15 cellular contexts compared by ENCODE assay signal in genomic region chr11:2510626-2511402, GRCh38.
DNase-seq lines count a peak whose midpoint lies in the region; ATAC-seq and TF ChIP-seq lines count a peak whose summit lies in the region.
"Had no signal": no experiment of that assay in that cellular context is flagged by ENCODE, and none has a peak within 500 bp of the region (broad histone marks: within the 10 kb centered on the region; RNA-seq: fewer than 3 reads in every experiment).

No MANE protein-coding gene starts in this region.

- H3K4me3 ChIP-seq in dorsolateral prefrontal cortex (no peak overlapping the region), lung (no peak overlapping the region), upper lobe of left lung (no peak overlapping the region)
- H3K4me3 ChIP-seq: breast epithelium had no signal

- H3K27me3 ChIP-seq in dorsolateral prefrontal cortex (peaks cover 0 to 20% (median 0%) of the 10 kb centered on the region in 45 donors), lung (ENCODE audit: control insufficient read depth, insufficient read depth) (no peaks in the 10 kb centered on the region), upper lobe of left lung (no peaks in the 10 kb centered on the region)
- H3K27me3 ChIP-seq: breast epithelium had no signal

- H3K36me3 ChIP-seq in lung (ENCODE audit: control insufficient read depth in 2 of 2, insufficient read depth in 2 of 2, low read length in 2 of 2) (no peaks in the 10 kb centered on the region), upper lobe of left lung (no peaks in the 10 kb centered on the region)
- H3K36me3 ChIP-seq: breast epithelium had no signal

- no peaks in the 10 kb centered on the region for H3K9me3 ChIP-seq in lung (ENCODE audit: control insufficient read depth in 2 of 2, insufficient read depth in 1 of 2, low read length in 1 of 2)
- H3K9me3 ChIP-seq in upper lobe of left lung = no peaks in the 10 kb centered on the region
- H3K9me3 ChIP-seq: breast epithelium had no signal

- peaks cover 13% of the 10 kb centered on the region for H3K4me1 Mint-ChIP-seq in activated naive CD8-positive, alpha-beta T cell treated with anti-CD3 and anti-CD28 coated beads, Interleukin-2, amount 10 ng/mL, durations not matched to agents 7 days and 5 days
- no peaks in the 10 kb centered on the region for H3K4me1 Mint-ChIP-seq in activated naive CD8-positive, alpha-beta T cell treated with anti-CD3 and anti-CD28 coated beads, Interleukin-2, amount 50 U/mL, for 24 hours

- H3K27ac Mint-ChIP-seq in activated naive CD8-positive, alpha-beta T cell treated with anti-CD3 and anti-CD28 coated beads, Interleukin-2, amount 10 ng/mL, durations not matched to agents 7 days and 5 days = peak overlapping the region; percentile 31
- H3K27ac Mint-ChIP-seq in activated naive CD8-positive, alpha-beta T cell treated with anti-CD3 and anti-CD28 coated beads, Interleukin-2, amount 50 U/mL, for 24 hours = no peak overlapping the region
- H3K27ac Mint-ChIP-seq: nephron progenitor cell had no signal

- no peaks in the 10 kb centered on the region for H3K36me3 Mint-ChIP-seq in activated naive CD8-positive, alpha-beta T cell treated with anti-CD3 and anti-CD28 coated beads, Interleukin-2, amount 10 ng/mL, durations not matched to agents 7 days and 5 days
- H3K36me3 Mint-ChIP-seq in activated naive CD8-positive, alpha-beta T cell treated with anti-CD3 and anti-CD28 coated beads, Interleukin-2, amount 50 U/mL, for 24 hours (ENCODE audit: low read depth) = no peaks in the 10 kb centered on the region

- H3K27me3 Mint-ChIP-seq in activated naive CD8-positive, alpha-beta T cell treated with anti-CD3 and anti-CD28 coated beads, Interleukin-2, amount 10 ng/mL, durations not matched to agents 7 days and 5 days = no peaks in the 10 kb centered on the region
- no peaks in the 10 kb centered on the region for H3K27me3 Mint-ChIP-seq in activated naive CD8-positive, alpha-beta T cell treated with anti-CD3 and anti-CD28 coated beads, Interleukin-2, amount 50 U/mL, for 24 hours

- no peaks in the 10 kb centered on the region for H3K9me3 Mint-ChIP-seq in activated naive CD8-positive, alpha-beta T cell treated with anti-CD3 and anti-CD28 coated beads, Interleukin-2, amount 10 ng/mL, durations not matched to agents 7 days and 5 days
- H3K9me3 Mint-ChIP-seq in activated naive CD8-positive, alpha-beta T cell treated with anti-CD3 and anti-CD28 coated beads, Interleukin-2, amount 50 U/mL, for 24 hours = no peaks in the 10 kb centered on the region
- H3K9me3 Mint-ChIP-seq: nephron progenitor cell had no signal

- intact Hi-C loops in dorsolateral prefrontal cortex (cut with DNase I) = no loop called here

- no peak for TF ChIP-seq CTCF in dorsolateral prefrontal cortex (IDR thresholded peaks at IDR 0.05 in 54 of 56, conservative IDR thresholded peaks at IDR 0.05 in 2 of 56; ENCODE audit: low read depth in 1 of 56, partially characterized antibody in 56 of 56)
- TF ChIP-seq CTCF in lung (IDR thresholded peaks at IDR 0.05; ENCODE audit: control extremely low read depth, extremely low read depth) = no peak
- TF ChIP-seq CTCF in upper lobe of left lung (IDR thresholded peaks at IDR 0.05) = no peak

- no peak overlapping the region for H3K4me3 Mint-ChIP-seq in activated naive CD8-positive, alpha-beta T cell treated with anti-CD3 and anti-CD28 coated beads, Interleukin-2, amount 10 ng/mL, durations not matched to agents 7 days and 5 days
- H3K4me3 Mint-ChIP-seq in activated naive CD8-positive, alpha-beta T cell treated with anti-CD3 and anti-CD28 coated beads, Interleukin-2, amount 50 U/mL, for 24 hours = no peak overlapping the region
- H3K4me3 Mint-ChIP-seq: nephron progenitor cell had no signal

- H3K27ac ChIP-seq in dorsolateral prefrontal cortex (peak overlapping the region in 2 of 59 donors; percentile 13 to 46), lung (ENCODE audit: low read depth in 1 of 2, low read length in 1 of 2) (no peak overlapping the region), upper lobe of left lung (peak overlapping the region in 3 of 4 donors; percentile 34 to 52 (median 46))
- H3K27ac ChIP-seq: breast epithelium, epithelial cell of prostate had no signal

- POLR2A ChIA-PET in activated naive CD8-positive, alpha-beta T cell treated with anti-CD3 and anti-CD28 coated beads, Interleukin-2, amount 10 ng/mL, durations not matched to agents 7 days and 5 days (lab: Charles Lee) = no interaction called here

- ATAC-seq in activated naive CD8-positive, alpha-beta T cell treated with anti-CD3 and anti-CD28 coated beads, Interleukin-2, amount 10 ng/mL, durations not matched to agents 7 days and 5 days (ENCODE audit: low read depth) = no peak
- ATAC-seq in activated naive CD8-positive, alpha-beta T cell treated with anti-CD3 and anti-CD28 coated beads, Interleukin-2, amount 50 U/mL, for 24 hours = no peak
- ATAC-seq in lung (ENCODE audit: insufficient read depth, low FRiP score) (no peak), upper lobe of left lung (ENCODE audit: low FRiP score in 2 of 2) (peak in 1 of 2 donors; percentile 30), GM18867 (IDR thresholded peaks at IDR 0.05; ENCODE audit: unreplicated experiment) (no peak)

- TF ChIP-seq EP300 in upper lobe of left lung (IDR thresholded peaks at IDR 0.05) = no peak

- H3K4me1 ChIP-seq in lung (ENCODE audit: control insufficient read depth in 2 of 2, insufficient read depth in 2 of 2, low read length in 2 of 2) = peaks cover 0 to 14% of the 10 kb centered on the region in 2 donors
- peaks cover 15 to 37% (median 22%) of the 10 kb centered on the region in 4 donors for H3K4me1 ChIP-seq in upper lobe of left lung
- H3K4me1 ChIP-seq: breast epithelium had no signal

- WGBS in lung, 2 donors = 66 to 75% methylated on average over 16 of the region's 16 CpGs
- WGBS in upper lobe of left lung, 2 donors = 74 to 78% methylated on average over 15 to 16 of the region's 16 CpGs

- peak; percentile 17 for DNase-seq in activated naive CD8-positive, alpha-beta T cell treated with anti-CD3 and anti-CD28 coated beads, Interleukin-2, amount 10 ng/mL, durations not matched to agents 7 days and 5 days
- no peak for DNase-seq in activated naive CD8-positive, alpha-beta T cell treated with anti-CD3 and anti-CD28 coated beads, Interleukin-2, amount 50 U/mL, for 24 hours
- DNase-seq in dorsolateral prefrontal cortex (peak in 6 of 10 donors; percentile 6 to 39 (median 19)), lung (ENCODE audit: low spot score) (peak; percentile 17), upper lobe of left lung (peak; percentile 19 to 36), T1000 (lab: John Stamatoyannopoulos, UW) (no peak), DMS153 treated with DMSO at 0.1 percent for 48 hours (lab: John Stamatoyannopoulos, UW; ENCODE audit: unreplicated experiment) (no peak)
- DNase-seq: GF-D8, NCI-H1048, NCI-H510A, nephron progenitor cell, RPMI8226 had no signal

- TF ChIP-seq POLR2A in upper lobe of left lung (IDR thresholded peaks at IDR 0.05) = no peak

Comparison
In these comparisons a context has a peak if more than half of its experiments do, and no peak if none do; other contexts are left out.
1. DNase-seq: peak in activated naive CD8-positive, alpha-beta T cell treated with anti-CD3 and anti-CD28 coated beads, Interleukin-2, amount 10 ng/mL, durations not matched to agents 7 days and 5 days (single experiment), dorsolateral prefrontal cortex (6 of 10), lung (single experiment) and upper lobe of left lung (2 of 2); none in activated naive CD8-positive, alpha-beta T cell treated with anti-CD3 and anti-CD28 coated beads, Interleukin-2, amount 50 U/mL, for 24 hours (single experiment), T1000 (single experiment) and DMS153 treated with DMSO at 0.1 percent for 48 hours (single experiment).
2. H3K27ac ChIP-seq: peak in upper lobe of left lung (3 of 4); none in lung (0 of 2).